In genomic region chr2:192148620-192149321, GRCh38 we compare ENCODE assay signal across 10 cellular contexts.
DNase-seq lines count a peak whose midpoint lies in the region; ATAC-seq and TF ChIP-seq lines count a peak whose summit lies in the region.
"Had no signal": no experiment of that assay in that cellular context is flagged by ENCODE, and none has a peak within 500 bp of the region (broad histone marks: within the 10 kb centered on the region; RNA-seq: fewer than 3 reads in every experiment).

No MANE protein-coding gene starts in this region.

- peak; percentile 77 for DNase-seq in GM04503 (ENCODE audit: low read depth)
- peak; percentile 68 for DNase-seq in astrocyte of the spinal cord (ENCODE audit: low read depth, low spot score)
- DNase-seq in left kidney (ENCODE audit: low read depth, low spot score): peak; percentile 32
- DNase-seq in superior temporal gyrus (ENCODE audit: extremely low spot score): peak; percentile 69
- DNase-seq in T-helper 9 cell: no peak
- no peak for DNase-seq in NCI-H1092 treated with DMSO at 0.1 percent for 48 hours (lab: John Stamatoyannopoulos, UW)
- DNase-seq in activated CD4-positive, alpha-beta T cell treated with anti-CD3 and anti-CD28 coated beads for 1 hour: no peak
- DNase-seq: activated naive CD4-positive, alpha-beta T cell treated with anti-CD3 and anti-CD28 coated beads, Interleukin-2, amount 50 U/mL, for 16 hours; NCI-H187 treated with DMSO at 0.1 percent for 48 hours had no signal

- H3K4me3 ChIP-seq in astrocyte of the spinal cord (ENCODE audit: low read depth, low read length): no peak overlapping the region

- peak; percentile 24 for TF ChIP-seq CTCF in astrocyte of the spinal cord (IDR thresholded peaks at IDR 0.05; ENCODE audit: low read depth, low read length)

- ATAC-seq in HG03280 (IDR thresholded peaks at IDR 0.05; ENCODE audit: unreplicated experiment): no peak

- in situ Hi-C loops in astrocyte of the spinal cord (cut with HindIII; ENCODE audit: low sequenced_read_pairs): no loop called here

Comparison
In these comparisons a context has a peak if more than half of its experiments do, and no peak if none do; other contexts are left out.
1. DNase-seq: peak in GM04503 (single experiment), astrocyte of the spinal cord (single experiment), left kidney (single experiment) and superior temporal gyrus (single experiment); none in T-helper 9 cell (single experiment), NCI-H1092 treated with DMSO at 0.1 percent for 48 hours (single experiment) and activated CD4-positive, alpha-beta T cell treated with anti-CD3 and anti-CD28 coated beads for 1 hour (single experiment).